Comparison of ENCODE assay signal across 16 cellular contexts in genomic region chr2:152584301-152584700, GRCh38.
DNase-seq lines count a peak whose midpoint lies in the region; ATAC-seq, FAIRE-seq and TF ChIP-seq lines count a peak whose summit lies in the region.
"Had no signal": no experiment of that assay in that cellular context is flagged by ENCODE, and none has a peak within 500 bp of the region (broad histone marks: within the 10 kb centered on the region; RNA-seq: fewer than 3 reads in every experiment).

No MANE protein-coding gene starts in this region.

- ATAC-seq in Right ventricle myocardium superior (ENCODE audit: poor library complexity) (peak; percentile 34), left lung (no peak)

- TF ChIP-seq CTCF in left ventricle myocardium inferior (IDR thresholded peaks at IDR 0.05; ENCODE audit: borderline replicate concordance) (no peak), endothelial cell of umbilical vein (IDR thresholded peaks at IDR 0.05; ENCODE audit: extremely low read depth in 1 of 2, insufficient read depth in 1 of 2, low read depth in 1 of 2, low read length in 2 of 2) (no peak), mesothelial cell of epicardium (IDR thresholded peaks at IDR 0.05; ENCODE audit: unreplicated experiment) (no peak), left lung (IDR thresholded peaks at IDR 0.05) (no peak)

- no peak overlapping the region for H3K9ac ChIP-seq in endothelial cell of umbilical vein (replicated peaks; ENCODE audit: extremely low read depth, insufficient read depth, low read length)
- H3K9ac ChIP-seq: BLaER1, KMS-11 had no signal

- no peaks in the 10 kb centered on the region for H4K20me1 ChIP-seq in endothelial cell of umbilical vein (replicated peaks; ENCODE audit: control insufficient read depth, extremely low read depth, insufficient read depth, low read length)

- TF ChIP-seq POLR2A in endothelial cell of umbilical vein (IDR thresholded peaks at IDR 0.05; ENCODE audit: low read depth, low read length): no peak

- H3K9me3 ChIP-seq in left ventricle myocardium inferior (replicated peaks) (no peaks in the 10 kb centered on the region), endothelial cell of umbilical vein (replicated peaks; ENCODE audit: control insufficient read depth, insufficient read depth, low read length) (no peaks in the 10 kb centered on the region), left lung (no peaks in the 10 kb centered on the region)
- H3K9me3 ChIP-seq: BLaER1, MG63 had no signal

- intact Hi-C loops in Right ventricle myocardium superior (cut with DNase I) (no loop called here), left ventricle myocardium inferior (cut with micrococcal nuclease) (no loop called here), endothelial cell of umbilical vein (cut with micrococcal nuclease) (no loop called here), left lung (cut with DNase I) (no loop called here)

- H3K36me3 ChIP-seq in left ventricle myocardium inferior (peaks cover 4% of the 10 kb centered on the region), endothelial cell of umbilical vein (ENCODE audit: control insufficient read depth in 2 of 2, extremely low read depth in 1 of 2, insufficient read depth in 2 of 2, low read length in 2 of 2) (no peaks in the 10 kb centered on the region), left lung (no peaks in the 10 kb centered on the region)
- H3K36me3 ChIP-seq: MG63 had no signal

- POLR2A ChIA-PET in endothelial cell of umbilical vein (lab: Charles Lee): no interaction called here

- DNase-seq in Right ventricle myocardium superior (no peak), left ventricle myocardium inferior (no peak), endothelial cell of umbilical vein (ENCODE audit: low read depth, low spot score) (peak; percentile 6), mesothelial cell of epicardium (ENCODE audit: low spot score in 2 of 2, unreplicated experiment in 2 of 2) (no peak), urothelium cell line (ENCODE audit: low spot score) (no peak), left lung (no peak)
- DNase-seq in activated CD4-positive, alpha-beta T cell treated with anti-CD3 and anti-CD28 coated beads for 4 hours: no peak
- no peak for DNase-seq in stimulated activated CD4-positive, alpha-beta T cell treated with anti-CD3 and anti-CD28 coated beads, Interleukin-2, amount 100 ng/mL, for 24 hours
- DNase-seq: 8988T, DMS 273 treated with DMSO at 0.1 percent for 48 hours, NCI-H1092 treated with DMSO at 0.1 percent for 48 hours, NCI-H1694 treated with DMSO at 0.1 percent for 48 hours, SHP77 had no signal

- H3K27ac ChIP-seq in left ventricle myocardium inferior (replicated peaks): no peak overlapping the region
- no peak overlapping the region for H3K27ac ChIP-seq in endothelial cell of umbilical vein (ENCODE audit: insufficient read depth, low read depth, low read length)
- H3K27ac ChIP-seq in left lung: no peak overlapping the region
- H3K27ac ChIP-seq: BLaER1, KMS-11 had no signal

- no peak overlapping the region for H2AFZ ChIP-seq in endothelial cell of umbilical vein (ENCODE audit: low read depth, low read length)

- H3K27me3 ChIP-seq in left ventricle myocardium inferior (ENCODE audit: low read depth): no peaks in the 10 kb centered on the region
- H3K27me3 ChIP-seq in endothelial cell of umbilical vein (ENCODE audit: control insufficient read depth in 2 of 2, insufficient read depth in 2 of 2, low read length in 2 of 2): no peaks in the 10 kb centered on the region
- H3K27me3 ChIP-seq in left lung: no peaks in the 10 kb centered on the region
- H3K27me3 ChIP-seq: BLaER1, MG63 had no signal

- dilution Hi-C loops in endothelial cell of umbilical vein (cut with MboI; ENCODE audit: extremely low pct_ligation_motif_present, low sequenced_read_pairs): no loop called here

- no peaks in the 10 kb centered on the region for H3K27me3 Mint-ChIP-seq in mesothelial cell of epicardium (ENCODE audit: low read depth)

- H3K4me1 ChIP-seq in left ventricle myocardium inferior (peaks cover 16% of the 10 kb centered on the region), endothelial cell of umbilical vein (ENCODE audit: control insufficient read depth, extremely low read depth, insufficient read depth, low read length) (peaks cover 33% of the 10 kb centered on the region), left lung (peaks cover 0 to 3% of the 10 kb centered on the region in 2 donors)

- no peaks in the 10 kb centered on the region for H3K79me2 ChIP-seq in endothelial cell of umbilical vein (ENCODE audit: control insufficient read depth, insufficient read depth, low read length)

- no peak overlapping the region for H3K4me3 Mint-ChIP-seq in mesothelial cell of epicardium

- no peak overlapping the region for H3K4me2 ChIP-seq in endothelial cell of umbilical vein (ENCODE audit: insufficient read depth, low read length)
- H3K4me2 ChIP-seq: KMS-11 had no signal

- peak overlapping the region; percentile 54 for H3K27ac Mint-ChIP-seq in mesothelial cell of epicardium

- H3K36me3 Mint-ChIP-seq in mesothelial cell of epicardium: peaks cover 12% of the 10 kb centered on the region

- no peaks in the 10 kb centered on the region for H3K9me1 ChIP-seq in endothelial cell of umbilical vein (replicated peaks; ENCODE audit: control insufficient read depth, extremely low read depth, insufficient read depth, low read length)

- no TSS peak for BruUV-seq in endothelial cell of umbilical vein (replicated peaks; lab: Mats Ljungman, UMichigan)

- CTCF ChIA-PET in endothelial cell of umbilical vein (lab: Charles Lee): no interaction called here

- H3K9me3 Mint-ChIP-seq in mesothelial cell of epicardium: peaks cover 3% of the 10 kb centered on the region

- no peak for FAIRE-seq in endothelial cell of umbilical vein (lab: Jason Lieb, UNC)
- no peak for FAIRE-seq in urothelium cell line (lab: Jason Lieb, UNC)

- H3K4me3 ChIP-seq in left ventricle myocardium inferior: no peak overlapping the region
- H3K4me3 ChIP-seq in endothelial cell of umbilical vein (replicated peaks in 1 of 3; ENCODE audit: insufficient read depth in 1 of 3, low read depth in 1 of 3, low read length in 3 of 3): no peak overlapping the region
- H3K4me3 ChIP-seq in left lung: no peak overlapping the region
- H3K4me3 ChIP-seq: BLaER1, MG63 had no signal

- peaks cover 22% of the 10 kb centered on the region for H3K4me1 Mint-ChIP-seq in mesothelial cell of epicardium

TF ChIP-seq in endothelial cell of umbilical vein, 7 proteins besides CTCF, POLR2A, EP300 and RAD21:
- TF ChIP-seq FOS (IDR thresholded peaks at IDR 0.05; ENCODE audit: borderline replicate concordance, insufficient read depth, low read length): no peak
- TF ChIP-seq EZH2 (IDR thresholded peaks at IDR 0.05; ENCODE audit: borderline replicate concordance, low read depth, low read length, severe bottlenecking): no peak
- no peak for TF ChIP-seq JUN (IDR thresholded peaks at IDR 0.05; ENCODE audit: borderline replicate concordance, insufficient read depth, insufficient read length, low read depth)
- no peak for TF ChIP-seq GATA2 (IDR thresholded peaks at IDR 0.05; ENCODE audit: insufficient read depth, insufficient read length, low read depth, low read length)
- TF ChIP-seq MYC (IDR thresholded peaks at IDR 0.05; ENCODE audit: low read depth, low read length): no peak
- no peak for TF ChIP-seq POLR2AphosphoS5 (IDR thresholded peaks at IDR 0.05; ENCODE audit: insufficient read depth, low read depth, low read length)
- TF ChIP-seq, protein P1, sequence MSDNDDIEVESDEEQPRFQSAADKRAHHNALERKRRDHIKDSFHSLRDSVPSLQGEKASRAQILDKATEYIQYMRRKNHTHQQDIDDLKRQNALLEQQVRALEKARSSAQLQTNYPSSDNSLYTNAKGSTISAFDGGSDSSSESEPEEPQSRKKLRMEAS (IDR thresholded peaks at IDR 0.05; ENCODE audit: insufficient read depth, insufficient read length): no peak
